Comparison of ENCODE assay signal across 8 cellular contexts in genomic region chr16:85800321-85800669, GRCh38. TPM values are rescaled to one million over a fixed set of nuclear protein-coding genes. Genes with fewer than 3 reads are reported as not detected.
DNase-seq lines count a peak whose midpoint lies in the region; ATAC-seq and TF ChIP-seq lines count a peak whose summit lies in the region.

No MANE protein-coding gene starts in this region.

- intact Hi-C loops in MCF 10A (cut with micrococcal nuclease): no loop called here
- intact Hi-C loops in thyroid gland (cut with DNase I): no loop called here
- intact Hi-C loops in posterior cingulate gyrus (cut with DNase I): no loop called here

- H3K4me3 ChIP-seq in lung (peak overlapping the region; percentile 100), thyroid gland (replicated peaks in 1 of 3) (peak overlapping the region; percentile 86 to 99 (median 87))

- H3K27me3 ChIP-seq in lung (ENCODE audit: control insufficient read depth, insufficient read depth) (no peaks in the 10 kb centered on the region), thyroid gland (no peaks in the 10 kb centered on the region)

- CTCF ChIA-PET in MCF 10A (lab: Yijun Ruan, JAX): interaction anchor here (0.6 kb wide), 2 partner anchors 19 to 720 kb away, joined by 3 read pairs; no protein-coding TSS in a partner anchor

- peak overlapping the region; percentile 91 for H3K27ac Mint-ChIP-seq in MCF 10A (ENCODE audit: low read depth, unreplicated experiment)

- H3K4me1 ChIP-seq in lung (ENCODE audit: control insufficient read depth in 2 of 2, insufficient read depth in 2 of 2, low read length in 2 of 2) (peaks cover 4 to 12% of the 10 kb centered on the region in 2 donors), thyroid gland (peaks cover 20 to 24% of the 10 kb centered on the region in 2 donors)

- no peaks in the 10 kb centered on the region for H3K9me3 Mint-ChIP-seq in MCF 10A (ENCODE audit: unreplicated experiment)

- H3K36me3 ChIP-seq in lung (ENCODE audit: control insufficient read depth in 2 of 2, insufficient read depth in 2 of 2, low read length in 2 of 2): peaks cover 17 to 31% of the 10 kb centered on the region in 2 donors
- peaks cover 29 to 34% of the 10 kb centered on the region in 2 donors for H3K36me3 ChIP-seq in thyroid gland

- H3K4me3 Mint-ChIP-seq in MCF 10A (ENCODE audit: unreplicated experiment): peak overlapping the region; percentile 85

- H3K27ac ChIP-seq in lung (ENCODE audit: low read depth in 1 of 2, low read length in 1 of 2) (peak overlapping the region; percentile 95 to 97), thyroid gland (peak overlapping the region; percentile 62 to 85 (median 78))

- no TSS peak for BruUV-seq in MCF 10A (replicated peaks; lab: Mats Ljungman, UMichigan)

- no peaks in the 10 kb centered on the region for H3K27me3 Mint-ChIP-seq in MCF 10A (ENCODE audit: insufficient read depth, unreplicated experiment)

- peaks cover 32% of the 10 kb centered on the region for H3K4me1 Mint-ChIP-seq in MCF 10A (ENCODE audit: insufficient read depth, unreplicated experiment)

- WGBS in lung, 2 donors: 16 to 27% methylated on average over 9 of the region's 9 CpGs
- WGBS in thyroid gland, 2 donors: 10% methylated on average over 9 of the region's 9 CpGs

- H3K36me3 Mint-ChIP-seq in MCF 10A (ENCODE audit: insufficient read depth, unreplicated experiment): peaks cover 55% of the 10 kb centered on the region

- TF ChIP-seq CTCF in MCF 10A (IDR thresholded peaks at IDR 0.05; ENCODE audit: unreplicated experiment) (no peak), lung (IDR thresholded peaks at IDR 0.05; ENCODE audit: control extremely low read depth, extremely low read depth) (no peak), thyroid gland (IDR thresholded peaks at IDR 0.05) (no peak)

- POLR2A ChIA-PET in MCF 10A (lab: Yijun Ruan, JAX): interaction anchor here (0.6 to 2.1 kb wide), 13 partner anchors 11 to 264 kb away, joined by 3 to 14 read pairs (median 3); partner anchors contain the start of gene C16orf74

- H3K9me3 ChIP-seq in lung (ENCODE audit: control insufficient read depth in 2 of 2, insufficient read depth in 1 of 2, low read length in 1 of 2): no peaks in the 10 kb centered on the region
- H3K9me3 ChIP-seq in thyroid gland: no peaks in the 10 kb centered on the region

- peak; percentile 18 for DNase-seq in NCI-H146 treated with DMSO at 0.1 percent for 48 hours (lab: John Stamatoyannopoulos, UW; ENCODE audit: unreplicated experiment)
- no peak for DNase-seq in MCF 10A (ENCODE audit: unreplicated experiment)
- no peak for DNase-seq in lung (ENCODE audit: low spot score)
- no peak for DNase-seq in thyroid gland
- no peak for DNase-seq in posterior cingulate gyrus
- DNase-seq in ecto neural progenitor cell (ENCODE audit: low spot score): no peak

- no peak for TF ChIP-seq POLR2A in thyroid gland (IDR thresholded peaks at IDR 0.05)

- ATAC-seq in GM18870 (IDR thresholded peaks at IDR 0.05; ENCODE audit: unreplicated experiment) (peak; percentile 17), lung (ENCODE audit: insufficient read depth, low FRiP score) (no peak), HG02588 (IDR thresholded peaks at IDR 0.05; ENCODE audit: unreplicated experiment) (no peak)

RNA-seq across cellular contexts. Expression of gene COX4I1, which starts 0.8 kb away (rescaled TPM):
- total RNA-seq in MCF 10A (2022) (618 and 642 TPM in 2 replicates), lung (100 to 1,000 TPM; 243 to 400 TPM), thyroid gland (100 to 1,000 TPM; 516 to 726 (median 632) TPM)
- polyA plus RNA-seq in lung: 1,000 to 10,000 TPM in 1 of 2 donors, 100 to 1,000 TPM in 1; 665 to 1,291 TPM

RNA-seq across cellular contexts. Expression of gene EMC8, which starts 1.0 kb away (rescaled TPM):
- total RNA-seq in MCF 10A (2022) (68.5 and 71.1 TPM in 2 replicates), lung (10 to 100 TPM; 14.8 to 26.8 TPM), thyroid gland (10 to 100 TPM; 23.4 to 53.6 (median 41.7) TPM)
- polyA plus RNA-seq in lung: 10 to 100 TPM; 10.5 to 20.1 TPM

RNA-seq across cellular contexts. Expression of gene C16orf74, which starts 49.4 kb away (rescaled TPM):
- total RNA-seq in MCF 10A (2022) (62.6 and 68.5 TPM in 2 replicates), lung (1 to 10 TPM; 2.8 to 7.9 TPM), thyroid gland (1 to 10 TPM in 3 of 4 donors, not detected in 1; 5.1 to 8.4 (median 6.3) TPM)
- 1 to 10 TPM; 2.6 to 4.0 TPM for polyA plus RNA-seq in lung
